Comparison of ENCODE assay signal across 28 cellular contexts in genomic region chrX:44234541-44234940, GRCh38.
"Had no signal": no experiment of that assay in that cellular context is flagged by ENCODE, and none has a peak within 500 bp of the region (broad histone marks: within the 10 kb centered on the region; RNA-seq: fewer than 3 reads in every experiment).

No MANE protein-coding gene starts in this region.

- H3K27me3 Mint-ChIP-seq: activated CD8-positive, alpha-beta T cell treated with anti-CD3 and anti-CD28 coated beads for 36 hours; activated naive CD8-positive, alpha-beta T cell; activated T-helper 17 cell treated with anti-CD3 and anti-CD28 coated beads, Interleukin-2, amount 50 U/mL, for 72 hours had no signal

- H3K27ac ChIP-seq: brain microvascular endothelial cell, coronary artery, esophagus muscularis mucosa, gastroesophageal sphincter, VCaP had no signal

- H3K4me1 ChIP-seq: esophagus muscularis mucosa, gastroesophageal sphincter had no signal

- H3K36me3 Mint-ChIP-seq: WTC11 had no signal

- H3K27me3 ChIP-seq: brain microvascular endothelial cell, esophagus muscularis mucosa, gastroesophageal sphincter had no signal

- H3K4me3 ChIP-seq: coronary artery, dorsolateral prefrontal cortex, esophagus muscularis mucosa, gastroesophageal sphincter had no signal

- H3K9me3 ChIP-seq: esophagus muscularis mucosa, gastroesophageal sphincter had no signal

- H3K4me1 Mint-ChIP-seq: activated T-helper 17 cell treated with anti-CD3 and anti-CD28 coated beads, Interleukin-2, amount 50 U/mL, for 72 hours; endodermal cell had no signal

- H3K36me3 ChIP-seq: brain microvascular endothelial cell, esophagus muscularis mucosa, gastroesophageal sphincter had no signal

- DNase-seq: activated CD4-positive, alpha-beta T cell treated with anti-CD3 and anti-CD28 coated beads for 1 hour; activated CD4-positive, alpha-beta T cell treated with anti-CD3 and anti-CD28 coated beads for 4 hours; activated CD4-positive, alpha-beta T cell treated with anti-CD3 and anti-CD28 coated beads, Interleukin-2, amount 50 U/mL, for 1 hour; activated CD4-positive, alpha-beta T cell treated with anti-CD3 and anti-CD28 coated beads, Interleukin-2, amount 50 U/mL, for 48 hours; activated CD8-positive, alpha-beta memory T cell treated with anti-CD3 and anti-CD28 coated beads for 24 hours; activated CD8-positive, alpha-beta T cell treated with anti-CD3 and anti-CD28 coated beads for 36 hours; activated effector memory CD4-positive, alpha-beta T cell treated with Interleukin-2 at 50 U/mL for 16 hours; activated gamma-delta T cell treated with Interleukin-2 at 50 U/mL for 16 hours; activated naive CD4-positive, alpha-beta T cell treated with anti-CD3 and anti-CD28 coated beads, Interleukin-2, amount 50 U/mL, for 16 hours; activated naive CD4-positive, alpha-beta T cell treated with Interleukin-2 at 50 U/mL for 16 hours; activated T-cell treated with anti-CD3 and anti-CD28 coated beads, Interleukin-2, amount 50 U/mL, for 4 hours; amniotic stem cell; anterior cingulate cortex; brain microvascular endothelial cell; caudate nucleus; dorsolateral prefrontal cortex; effector memory CD4-positive, alpha-beta T cell; endodermal cell; foreskin melanocyte; T-helper 2 cell had no signal

- H3K27ac Mint-ChIP-seq: activated CD8-positive, alpha-beta T cell treated with anti-CD3 and anti-CD28 coated beads for 36 hours; activated naive CD8-positive, alpha-beta T cell; activated T-helper 17 cell treated with anti-CD3 and anti-CD28 coated beads, Interleukin-2, amount 50 U/mL, for 72 hours; dendritic cell treated with granulocyte-macrophage colony-stimulating factor and Interleukin-4, amounts not matched to agents 40 ng/mL and 50 ng/mL, for 4 days; endodermal cell; WTC11 had no signal

- H3K4me3 Mint-ChIP-seq: activated CD8-positive, alpha-beta T cell treated with anti-CD3 and anti-CD28 coated beads for 36 hours; activated naive CD8-positive, alpha-beta T cell; activated T-cell treated with anti-CD3 and anti-CD28 coated beads, Interleukin-2, amount 50 U/mL, for 4 hours; activated T-helper 17 cell treated with anti-CD3 and anti-CD28 coated beads, Interleukin-2, amount 50 U/mL, for 72 hours; dendritic cell treated with granulocyte-macrophage colony-stimulating factor and Interleukin-4, amounts not matched to agents 40 ng/mL and 50 ng/mL, for 4 days; endodermal cell; WTC11 had no signal

- H3K9me3 Mint-ChIP-seq: activated CD8-positive, alpha-beta T cell treated with anti-CD3 and anti-CD28 coated beads for 36 hours; activated T-cell treated with anti-CD3 and anti-CD28 coated beads, Interleukin-2, amount 50 U/mL, for 4 hours; activated T-helper 17 cell treated with anti-CD3 and anti-CD28 coated beads, Interleukin-2, amount 50 U/mL, for 72 hours; dendritic cell treated with granulocyte-macrophage colony-stimulating factor and Interleukin-4, amounts not matched to agents 40 ng/mL and 50 ng/mL, for 4 days had no signal
